ENCODE assay signal across 7 cellular contexts in the genomic region with DNA sequence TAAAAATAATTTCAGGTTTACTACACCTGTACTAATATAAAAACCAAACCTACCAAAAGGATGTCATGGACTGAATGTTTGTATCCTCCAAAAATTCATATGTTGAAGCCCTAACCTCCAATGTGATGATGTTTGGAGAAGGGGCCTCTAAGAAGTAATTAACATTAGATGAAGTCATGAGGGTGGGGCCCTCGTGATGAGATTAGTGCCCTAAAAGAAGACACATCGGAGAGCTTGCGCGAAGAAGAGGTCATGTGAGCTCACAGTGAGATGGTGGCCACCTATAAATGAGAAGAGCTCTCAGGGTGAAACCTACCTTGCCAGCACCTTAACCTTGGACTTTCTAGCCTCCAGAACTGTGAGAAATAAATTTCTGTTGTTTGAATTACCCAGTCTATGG.
"Had no signal": no experiment of that assay in that cellular context is flagged by ENCODE, and none has a peak within 500 bp of the region (broad histone marks: within the 10 kb centered on the region; RNA-seq: fewer than 3 reads in every experiment).

No MANE protein-coding gene starts in this region.

- DNase-seq: IMR-90, KBM-7, KG1 had no signal

- H3K27ac ChIP-seq: HL-60, KMS-11 had no signal

- H3K9ac ChIP-seq: KMS-11 had no signal

- H3K4me3 ChIP-seq: K562 had no signal

- H3K4me2 ChIP-seq: KMS-11 had no signal

- FAIRE-seq: HTR-8/SVneo, K562 had no signal
